Comparison of ENCODE assay signal across 10 cellular contexts in the genomic region with DNA sequence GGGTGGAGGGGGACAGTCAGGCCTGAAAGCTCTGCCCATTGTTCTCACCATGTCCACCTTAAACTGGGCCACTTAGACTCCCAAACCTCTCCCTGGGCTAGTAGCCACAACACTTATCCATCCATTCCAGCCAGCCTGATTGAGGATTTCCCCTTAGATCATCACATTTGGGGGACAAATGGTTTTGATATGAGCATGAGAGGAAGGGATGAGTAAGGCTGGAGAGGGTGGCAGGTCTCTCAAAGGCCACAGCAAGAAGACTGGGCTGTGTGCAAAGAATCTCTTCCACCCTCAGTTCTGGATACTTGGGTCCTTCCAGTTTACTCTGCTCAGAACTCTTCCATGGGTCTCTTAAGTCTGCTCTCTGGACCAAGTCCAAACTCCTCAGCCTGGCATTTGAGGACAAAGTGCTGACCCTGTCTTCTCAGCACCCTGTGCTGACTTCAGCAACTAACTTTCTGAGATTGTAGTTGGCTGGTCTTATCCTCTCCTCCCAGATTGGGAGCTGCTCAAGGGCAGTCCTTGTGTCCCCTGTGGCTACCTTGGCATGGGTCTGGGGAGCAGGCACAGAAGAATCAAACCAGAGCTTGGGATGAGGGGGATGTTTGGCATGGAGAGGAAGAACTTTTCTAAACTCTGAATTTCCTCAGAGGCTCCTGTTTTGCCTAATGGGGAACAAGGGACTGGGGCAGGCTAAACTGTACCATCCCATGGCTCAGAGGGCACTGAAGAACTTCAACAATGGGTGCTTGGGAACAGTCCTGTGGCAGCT. TPM values are rescaled to one million over a fixed set of nuclear protein-coding genes. Genes with fewer than 3 reads are reported as not detected.
DNase-seq lines count a peak whose midpoint lies in the region; ATAC-seq lines count a peak whose summit lies in the region.
"Had no signal": no experiment of that assay in that cellular context is flagged by ENCODE, and none has a peak within 500 bp of the region (broad histone marks: within the 10 kb centered on the region; RNA-seq: fewer than 3 reads in every experiment).

No MANE protein-coding gene starts in this region.

- peaks cover 70% of the 10 kb centered on the region for H3K4me1 Mint-ChIP-seq in activated CD4-positive, alpha-beta T cell treated with anti-CD3 and anti-CD28 coated beads for 36 hours
- peaks cover 65% of the 10 kb centered on the region for H3K4me1 Mint-ChIP-seq in T-helper 17 cell
- peaks cover 70% of the 10 kb centered on the region for H3K4me1 Mint-ChIP-seq in stimulated activated effector memory CD8-positive, alpha-beta T cell treated with anti-CD3 and anti-CD28 coated beads, Interleukin-12 subunit alpha, Interleukin-12 subunit beta, amount 100 ng/mL, for 72 hours

- POLR2A ChIA-PET in activated CD4-positive, alpha-beta T cell treated with anti-CD3 and anti-CD28 coated beads for 36 hours (lab: Charles Lee) = no interaction called here

- peak overlapping the region; percentile 94 for H3K27ac Mint-ChIP-seq in activated CD4-positive, alpha-beta T cell treated with anti-CD3 and anti-CD28 coated beads for 36 hours
- peak overlapping the region; percentile 90 for H3K27ac Mint-ChIP-seq in T-helper 17 cell
- H3K27ac Mint-ChIP-seq in stimulated activated effector memory CD8-positive, alpha-beta T cell treated with anti-CD3 and anti-CD28 coated beads, Interleukin-12 subunit alpha, Interleukin-12 subunit beta, amount 100 ng/mL, for 72 hours = peak overlapping the region; percentile 84

- intact Hi-C loops in activated CD4-positive, alpha-beta T cell treated with anti-CD3 and anti-CD28 coated beads for 36 hours (cut with DNase I, micrococcal nuclease) = loop anchor here in 1 of 2 experiments (10.0 kb wide), 2 partner anchors 897 to 1483 kb away; a partner anchor contains a TSS

- no peaks in the 10 kb centered on the region for H3K9me3 Mint-ChIP-seq in activated CD4-positive, alpha-beta T cell treated with anti-CD3 and anti-CD28 coated beads for 36 hours (ENCODE audit: low read depth)
- H3K9me3 Mint-ChIP-seq in stimulated activated effector memory CD8-positive, alpha-beta T cell treated with anti-CD3 and anti-CD28 coated beads, Interleukin-12 subunit alpha, Interleukin-12 subunit beta, amount 100 ng/mL, for 72 hours = no peaks in the 10 kb centered on the region

- no peaks in the 10 kb centered on the region for H3K9me3 ChIP-seq in T-helper 17 cell (ENCODE audit: control insufficient read depth, low read length, poor library complexity, severe bottlenecking)
- H3K9me3 ChIP-seq: right lobe of liver had no signal

- ATAC-seq in activated CD4-positive, alpha-beta T cell treated with anti-CD3 and anti-CD28 coated beads for 36 hours = peak; percentile 20
- ATAC-seq in T-helper 17 cell = no peak
- peak; percentile 29 for ATAC-seq in stimulated activated effector memory CD8-positive, alpha-beta T cell treated with anti-CD3 and anti-CD28 coated beads, Interleukin-12 subunit alpha, Interleukin-12 subunit beta, amount 100 ng/mL, for 72 hours
- ATAC-seq in HG03175 (IDR thresholded peaks at IDR 0.05; ENCODE audit: unreplicated experiment) = no peak
- ATAC-seq in GM19328 (IDR thresholded peaks at IDR 0.05; ENCODE audit: unreplicated experiment) = no peak
- ATAC-seq: left ventricle myocardium superior, right lobe of liver had no signal

- H3K27me3 Mint-ChIP-seq in activated CD4-positive, alpha-beta T cell treated with anti-CD3 and anti-CD28 coated beads for 36 hours = no peaks in the 10 kb centered on the region
- no peaks in the 10 kb centered on the region for H3K27me3 Mint-ChIP-seq in T-helper 17 cell

- H3K4me3 Mint-ChIP-seq in activated CD4-positive, alpha-beta T cell treated with anti-CD3 and anti-CD28 coated beads for 36 hours = peak overlapping the region; percentile 7
- peak overlapping the region; percentile 57 for H3K4me3 Mint-ChIP-seq in T-helper 17 cell
- peak overlapping the region; percentile 80 for H3K4me3 Mint-ChIP-seq in stimulated activated effector memory CD8-positive, alpha-beta T cell treated with anti-CD3 and anti-CD28 coated beads, Interleukin-12 subunit alpha, Interleukin-12 subunit beta, amount 100 ng/mL, for 72 hours

- CTCF ChIA-PET in activated CD4-positive, alpha-beta T cell treated with anti-CD3 and anti-CD28 coated beads for 36 hours (lab: Charles Lee) = interaction anchor here (0.6 to 1.0 kb wide), 3 partner anchors 17 to 440 kb away, joined by 3 to 4 read pairs (median 3); no protein-coding TSS in a partner anchor

- peak; percentile 66 for DNase-seq in activated CD4-positive, alpha-beta T cell treated with anti-CD3 and anti-CD28 coated beads for 36 hours
- DNase-seq in activated CD4-positive, alpha-beta T cell treated with anti-CD3 and anti-CD28 coated beads for 1 hour = no peak
- no peak for DNase-seq in T-helper 17 cell
- DNase-seq in iPS-NIHi7 (ENCODE audit: extremely low spot score) = peak; percentile 2
- no peak for DNase-seq in stimulated activated effector memory CD8-positive, alpha-beta T cell treated with anti-CD3 and anti-CD28 coated beads, Interleukin-12 subunit alpha, Interleukin-12 subunit beta, amount 100 ng/mL, for 72 hours (ENCODE audit: low spot score in 2 of 2)
- no peak for DNase-seq in SIG-M5 treated with dmso at 0.1 percent for 504 hours (lab: John Stamatoyannopoulos, UW; ENCODE audit: unreplicated experiment)
- DNase-seq: left ventricle myocardium superior had no signal

- peaks cover 27% of the 10 kb centered on the region for H3K36me3 Mint-ChIP-seq in activated CD4-positive, alpha-beta T cell treated with anti-CD3 and anti-CD28 coated beads for 36 hours (ENCODE audit: low read depth)
- H3K36me3 Mint-ChIP-seq in T-helper 17 cell (ENCODE audit: low read depth) = peaks cover 4% of the 10 kb centered on the region
- peaks cover 42% of the 10 kb centered on the region for H3K36me3 Mint-ChIP-seq in stimulated activated effector memory CD8-positive, alpha-beta T cell treated with anti-CD3 and anti-CD28 coated beads, Interleukin-12 subunit alpha, Interleukin-12 subunit beta, amount 100 ng/mL, for 72 hours

RNA-seq across cellular contexts. Expression of a gene that starts 3.2 kb away (rescaled TPM):
- 10 to 100 TPM; 68.4 to 81.2 TPM for total RNA-seq in activated CD4-positive, alpha-beta T cell treated with anti-CD3 and anti-CD28 coated beads for 36 hours
- total RNA-seq in T-helper 17 cell = 100 to 1,000 TPM in 1 of 2 donors, 10 to 100 TPM in 1; 94.5 to 101 TPM

RNA-seq across cellular contexts. Expression of a gene that starts 58.9 kb away (rescaled TPM):
- total RNA-seq in activated CD4-positive, alpha-beta T cell treated with anti-CD3 and anti-CD28 coated beads for 36 hours = 10 to 100 TPM; 29.5 to 33.1 TPM
- 10 to 100 TPM; 12.0 to 12.3 TPM for total RNA-seq in T-helper 17 cell

RNA-seq across cellular contexts. Expression of a gene that starts 59.0 kb away (rescaled TPM):
- 10 to 100 TPM; 13.7 to 17.1 TPM for total RNA-seq in activated CD4-positive, alpha-beta T cell treated with anti-CD3 and anti-CD28 coated beads for 36 hours
- 10 to 100 TPM; 13.2 to 14.8 TPM for total RNA-seq in T-helper 17 cell

Comparison
In these comparisons a context has a peak if more than half of its experiments do, and no peak if none do; other contexts are left out.
1. DNase-seq: peak in activated CD4-positive, alpha-beta T cell treated with anti-CD3 and anti-CD28 coated beads for 36 hours (single experiment) and iPS-NIHi7 (single experiment); none in activated CD4-positive, alpha-beta T cell treated with anti-CD3 and anti-CD28 coated beads for 1 hour (single experiment), T-helper 17 cell (0 of 3), stimulated activated effector memory CD8-positive, alpha-beta T cell treated with anti-CD3 and anti-CD28 coated beads, Interleukin-12 subunit alpha, Interleukin-12 subunit beta, amount 100 ng/mL, for 72 hours (0 of 2) and SIG-M5 treated with dmso at 0.1 percent for 504 hours (single experiment).
2. ATAC-seq: peak in activated CD4-positive, alpha-beta T cell treated with anti-CD3 and anti-CD28 coated beads for 36 hours (single experiment) and stimulated activated effector memory CD8-positive, alpha-beta T cell treated with anti-CD3 and anti-CD28 coated beads, Interleukin-12 subunit alpha, Interleukin-12 subunit beta, amount 100 ng/mL, for 72 hours (single experiment); none in T-helper 17 cell (single experiment), HG03175 (single experiment) and GM19328 (single experiment).
3. H3K4me3 Mint-ChIP-seq: peak in every context shown above with its lines; median percentile 80 in stimulated activated effector memory CD8-positive, alpha-beta T cell treated with anti-CD3 and anti-CD28 coated beads, Interleukin-12 subunit alpha, Interleukin-12 subunit beta, amount 100 ng/mL, for 72 hours; 57 in T-helper 17 cell; 7 in activated CD4-positive, alpha-beta T cell treated with anti-CD3 and anti-CD28 coated beads for 36 hours.
4. Peak in every context shown above with its lines, with median percentiles within 50 percentile points of each other: H3K27ac Mint-ChIP-seq.